ENCODE assay signal across 16 cellular contexts in genomic region chr1:216562383-216562782, GRCh38.
A peak's percentile ranks its signal among the peaks of the same experiment; 100 is the strongest.
DNase-seq lines count a peak whose midpoint lies in the region; ATAC-seq and TF ChIP-seq lines count a peak whose summit lies in the region.
"Had no signal": no experiment of that assay in that cellular context is flagged by ENCODE, and none has a peak within 500 bp of the region (broad histone marks: within the 10 kb centered on the region; RNA-seq: fewer than 3 reads in every experiment).

No MANE protein-coding gene starts in this region.

- H3K36me3 ChIP-seq in BJ (ENCODE audit: control insufficient read depth, insufficient read depth, low read length): no peaks in the 10 kb centered on the region
- H3K36me3 ChIP-seq: adrenal gland had no signal

- DNase-seq in BJ (ENCODE audit: low read depth) (no peak), SK-MEL-5 (ENCODE audit: low read depth, low spot score) (peak; percentile 15), foreskin keratinocyte (no peak), right cardiac atrium (no peak)
- no peak for DNase-seq in activated CD4-positive, alpha-beta T cell treated with anti-CD3 and anti-CD28 coated beads for 36 hours
- DNase-seq: adrenal gland; C1 segment of cervical spinal cord; erythroblast; kidney glomerular epithelial cell; NCI-H1694 treated with DMSO at 0.1 percent for 48 hours; NCI-H526 treated with DMSO at 0.1 percent for 48 hours; stimulated activated CD4-positive, alpha-beta T cell treated with anti-CD3 and anti-CD28 coated beads, Interleukin-15, amount 100 ng/mL, for 24 hours had no signal

- H3K4me3 ChIP-seq in BJ (ENCODE audit: low read depth, low read length): no peak overlapping the region
- H3K4me3 ChIP-seq in right cardiac atrium (ENCODE audit: low read length): no peak overlapping the region
- H3K4me3 ChIP-seq: adrenal gland had no signal

- no peaks in the 10 kb centered on the region for H3K27me3 Mint-ChIP-seq in activated CD4-positive, alpha-beta T cell treated with anti-CD3 and anti-CD28 coated beads for 36 hours

- no peaks in the 10 kb centered on the region; the same call in 1 of the 2 replicates for H3K27me3 ChIP-seq in BJ (ENCODE audit: control insufficient read depth, insufficient read depth, low read length)
- H3K27me3 ChIP-seq in foreskin keratinocyte: no peaks in the 10 kb centered on the region
- H3K27me3 ChIP-seq in right cardiac atrium (ENCODE audit: control insufficient read depth, insufficient read depth): no peaks in the 10 kb centered on the region
- H3K27me3 ChIP-seq: adrenal gland had no signal

- in situ Hi-C loops in SK-MEL-5 (cut with HindIII; ENCODE audit: low pct_unique_long_range_greater_than_20kb, low sequenced_read_pairs): loop anchor here (10.0 kb wide), 1 partner anchor 258 kb away; no protein-coding TSS in a partner anchor

- POLR2A ChIA-PET in BJ (lab: Charles Lee): no interaction called here
- POLR2A ChIA-PET in activated CD4-positive, alpha-beta T cell treated with anti-CD3 and anti-CD28 coated beads for 36 hours (lab: Charles Lee): no interaction called here

- peak; percentile 60 for ATAC-seq in GM21515 (IDR thresholded peaks at IDR 0.05; ENCODE audit: unreplicated experiment)
- ATAC-seq in foreskin keratinocyte: no peak
- ATAC-seq in GM21576 (IDR thresholded peaks at IDR 0.05; ENCODE audit: unreplicated experiment): no peak
- ATAC-seq in right cardiac atrium: no peak
- ATAC-seq in activated CD4-positive, alpha-beta T cell treated with anti-CD3 and anti-CD28 coated beads for 36 hours: no peak
- no peak for ATAC-seq in esophagus mucosa

- CTCF ChIA-PET in BJ (lab: Yijun Ruan, JAX): no interaction called here
- CTCF ChIA-PET in activated CD4-positive, alpha-beta T cell treated with anti-CD3 and anti-CD28 coated beads for 36 hours (lab: Charles Lee): no interaction called here

- no peaks in the 10 kb centered on the region for H3K4me1 Mint-ChIP-seq in activated CD4-positive, alpha-beta T cell treated with anti-CD3 and anti-CD28 coated beads for 36 hours

- WGBS in right cardiac atrium: 72% methylated on average over 3 of the region's 3 CpGs

- no peaks in the 10 kb centered on the region for H3K4me1 ChIP-seq in foreskin keratinocyte
- no peaks in the 10 kb centered on the region for H3K4me1 ChIP-seq in right cardiac atrium (ENCODE audit: control insufficient read depth, insufficient read depth, low read length)
- H3K4me1 ChIP-seq: adrenal gland had no signal

- H3K27ac ChIP-seq in foreskin keratinocyte (no peak overlapping the region), right cardiac atrium (ENCODE audit: low read length) (no peak overlapping the region)
- H3K27ac ChIP-seq: adrenal gland, KMS-11 had no signal

- peak; percentile 25; the same call in 1 of the 2 replicates for TF ChIP-seq CTCF in BJ (IDR thresholded peaks at IDR 0.05; ENCODE audit: insufficient read depth, low read depth, low read length)
- peak; percentile 35 for TF ChIP-seq CTCF in foreskin keratinocyte (conservative IDR thresholded peaks at IDR 0.05)

- H3K9me3 ChIP-seq in right cardiac atrium (ENCODE audit: control insufficient read depth, low read length): no peaks in the 10 kb centered on the region
- H3K9me3 ChIP-seq: adrenal gland had no signal

- no peaks in the 10 kb centered on the region for H3K9me3 Mint-ChIP-seq in activated CD4-positive, alpha-beta T cell treated with anti-CD3 and anti-CD28 coated beads for 36 hours (ENCODE audit: low read depth)

- no peaks in the 10 kb centered on the region for H3K36me3 Mint-ChIP-seq in activated CD4-positive, alpha-beta T cell treated with anti-CD3 and anti-CD28 coated beads for 36 hours (ENCODE audit: low read depth)

- intact Hi-C loops in right cardiac atrium (cut with DNase I): no loop called here
- intact Hi-C loops in activated CD4-positive, alpha-beta T cell treated with anti-CD3 and anti-CD28 coated beads for 36 hours (cut with DNase I, micrococcal nuclease): no loop called here

- no peak overlapping the region for H3K4me3 Mint-ChIP-seq in activated CD4-positive, alpha-beta T cell treated with anti-CD3 and anti-CD28 coated beads for 36 hours

- H3K27ac Mint-ChIP-seq in activated CD4-positive, alpha-beta T cell treated with anti-CD3 and anti-CD28 coated beads for 36 hours: no peak overlapping the region
